1 cellular context compared by ENCODE assay signal in genomic region chr18:24118750-24119577, GRCh38.
TF ChIP-seq lines count a peak whose summit lies in the region.

No MANE protein-coding gene starts in this region.

TF ChIP-seq in HepG2, 621 proteins besides CTCF, POLR2A, EP300 and RAD21 (continued from another document and continues in another):
- no peak for TF ChIP-seq FOXP1 (IDR thresholded peaks at IDR 0.05)
- no peak for TF ChIP-seq FOXP1 (CRISPR knock-in tag; IDR thresholded peaks at IDR 0.05)
- TF ChIP-seq ZNF234 (CRISPR knock-in tag; conservative IDR thresholded peaks at IDR 0.05) = no peak
- TF ChIP-seq ZBTB4 (CRISPR knock-in tag; IDR thresholded peaks at IDR 0.05; ENCODE audit: borderline replicate concordance) = no peak
- no peak for TF ChIP-seq XRCC5 (optimal IDR thresholded peaks at IDR 0.05; ENCODE audit: low read length)
- TF ChIP-seq MNT (IDR thresholded peaks at IDR 0.05) = 0 out of 2 replicates have a peak, but pooled peaks have one; percentile 7
- TF ChIP-seq SETDB1 (CRISPR knock-in tag; IDR thresholded peaks at IDR 0.05; ENCODE audit: borderline replicate concordance) = no peak
- TF ChIP-seq ARID3A (IDR thresholded peaks at IDR 0.05; ENCODE audit: low read depth, low read length) = no peak
- TF ChIP-seq SNAPC4 (CRISPR knock-in tag; IDR thresholded peaks at IDR 0.05) = no peak
- no peak for TF ChIP-seq MTA3 (CRISPR knock-in tag; IDR thresholded peaks at IDR 0.05)
- TF ChIP-seq RBFOX2 (IDR thresholded peaks at IDR 0.05; ENCODE audit: low read depth, low read length) = no peak
- TF ChIP-seq NFIC (IDR thresholded peaks at IDR 0.05; ENCODE audit: low read length) = no peak
- no peak for TF ChIP-seq ZNF816 (CRISPR knock-in tag; IDR thresholded peaks at IDR 0.05; ENCODE audit: borderline replicate concordance)
- no peak for TF ChIP-seq SRSF9 (IDR thresholded peaks at IDR 0.05; ENCODE audit: borderline replicate concordance, insufficient read depth, low read depth, low read length, poor library complexity, severe bottlenecking)
- no peak for TF ChIP-seq ZSCAN30 (CRISPR knock-in tag; IDR thresholded peaks at IDR 0.05)
- TF ChIP-seq HNF4G (IDR thresholded peaks at IDR 0.05; ENCODE audit: borderline replicate concordance, low read depth, low read length) = no peak
- TF ChIP-seq HNF4G (CRISPR knock-in tag; IDR thresholded peaks at IDR 0.05; ENCODE audit: borderline replicate concordance, low read depth) = no peak
- TF ChIP-seq NKX3-1 (CRISPR knock-in tag; IDR thresholded peaks at IDR 0.05) = no peak
- peak; percentile 67 for TF ChIP-seq ZNF770 (CRISPR knock-in tag; IDR thresholded peaks at IDR 0.05)
- TF ChIP-seq ATAD3A (CRISPR knock-in tag; IDR thresholded peaks at IDR 0.05) = no peak
- TF ChIP-seq HOXA9 (CRISPR knock-in tag; IDR thresholded peaks at IDR 0.05; ENCODE audit: borderline replicate concordance) = no peak
- no peak for TF ChIP-seq CHCHD3 (CRISPR knock-in tag; IDR thresholded peaks at IDR 0.05)
- TF ChIP-seq GPBP1L1 (CRISPR knock-in tag; IDR thresholded peaks at IDR 0.05) = no peak
- peak; percentile 19; the same call in 1 of the 2 replicates for TF ChIP-seq SOX5 (CRISPR knock-in tag; IDR thresholded peaks at IDR 0.05; ENCODE audit: borderline replicate concordance)
- TF ChIP-seq SP4 (CRISPR knock-in tag; IDR thresholded peaks at IDR 0.05) = no peak
- TF ChIP-seq THAP9 (CRISPR knock-in tag; IDR thresholded peaks at IDR 0.05; ENCODE audit: borderline replicate concordance) = no peak
- TF ChIP-seq TOPORS (CRISPR knock-in tag; IDR thresholded peaks at IDR 0.05) = no peak
- TF ChIP-seq STAG1 (CRISPR knock-in tag; IDR thresholded peaks at IDR 0.05) = peak; percentile 93
- no peak for TF ChIP-seq ZFP37 (CRISPR knock-in tag; IDR thresholded peaks at IDR 0.05; ENCODE audit: borderline replicate concordance)
- TF ChIP-seq SAP130 (CRISPR knock-in tag; IDR thresholded peaks at IDR 0.05; ENCODE audit: low read depth) = peak; percentile 21; the same call in 1 of the 2 replicates
- no peak for TF ChIP-seq ATF4 (CRISPR knock-in tag; IDR thresholded peaks at IDR 0.05)
- no peak for TF ChIP-seq ZFP36L1 (CRISPR knock-in tag; IDR thresholded peaks at IDR 0.05)
- no peak for TF ChIP-seq ZNF749 (CRISPR knock-in tag; IDR thresholded peaks at IDR 0.05; ENCODE audit: borderline replicate concordance)
- no peak for TF ChIP-seq TBX2 (CRISPR knock-in tag; IDR thresholded peaks at IDR 0.05; ENCODE audit: borderline replicate concordance)
- TF ChIP-seq SIX1 (CRISPR knock-in tag; IDR thresholded peaks at IDR 0.05; ENCODE audit: borderline replicate concordance) = no peak
- TF ChIP-seq SOX13 (IDR thresholded peaks at IDR 0.05) = no peak
- TF ChIP-seq SOX13 (CRISPR knock-in tag; conservative IDR thresholded peaks at IDR 0.05 in 1 of 2, IDR thresholded peaks at IDR 0.05 in 1 of 2) = no peak
- no peak for TF ChIP-seq ZNF18 (CRISPR knock-in tag; IDR thresholded peaks at IDR 0.05; ENCODE audit: insufficient replicate concordance)
- TF ChIP-seq BCL6 (CRISPR knock-in tag; IDR thresholded peaks at IDR 0.05) = no peak
- 0 out of 2 replicates have a peak, but pooled peaks have one; percentile 25 for TF ChIP-seq ERF (CRISPR knock-in tag; IDR thresholded peaks at IDR 0.05)
- no peak for TF ChIP-seq ZNF792 (CRISPR knock-in tag; IDR thresholded peaks at IDR 0.05)
- no peak for TF ChIP-seq ZNF225 (CRISPR knock-in tag; IDR thresholded peaks at IDR 0.05)
- TF ChIP-seq RXRB (CRISPR knock-in tag; IDR thresholded peaks at IDR 0.05; ENCODE audit: borderline replicate concordance) = 0 out of 2 replicates have a peak, but pooled peaks have one; percentile 16
- peak; percentile 62; the same call in 1 of the 2 replicates for TF ChIP-seq RAD51 (IDR thresholded peaks at IDR 0.05; ENCODE audit: borderline replicate concordance)
